ENCODE assay signal across 21 cellular contexts in genomic region chr2:72276356-72276755, GRCh38.
A peak's percentile ranks its signal among the peaks of the same experiment; 100 is the strongest.
DNase-seq lines count a peak whose midpoint lies in the region; ATAC-seq, FAIRE-seq and TF ChIP-seq lines count a peak whose summit lies in the region.
"Had no signal": no experiment of that assay in that cellular context is flagged by ENCODE, and none has a peak within 500 bp of the region (broad histone marks: within the 10 kb centered on the region; RNA-seq: fewer than 3 reads in every experiment).

No MANE protein-coding gene starts in this region.

- H3K4me1 ChIP-seq in A549 = peaks cover 79% of the 10 kb centered on the region
- peaks cover 38% of the 10 kb centered on the region for H3K4me1 ChIP-seq in GM23248 (ENCODE audit: insufficient read depth)
- H3K4me1 ChIP-seq in adipocyte (ENCODE audit: control insufficient read depth, insufficient read depth, low read length) = peaks cover 19% of the 10 kb centered on the region

- H3K27me3 ChIP-seq in GM23248 (replicated peaks; ENCODE audit: insufficient read depth) = no peaks in the 10 kb centered on the region
- no peaks in the 10 kb centered on the region for H3K27me3 ChIP-seq in adipocyte (replicated peaks; ENCODE audit: control insufficient read depth, insufficient read depth, low read length)
- H3K27me3 ChIP-seq: SJCRH30 had no signal

- no peak overlapping the region for H3K4me3 Mint-ChIP-seq in activated CD8-positive, alpha-beta T cell treated with anti-CD3 and anti-CD28 coated beads for 36 hours
- no peak overlapping the region for H3K4me3 Mint-ChIP-seq in glutamatergic neuron (ENCODE audit: unreplicated experiment)
- H3K4me3 Mint-ChIP-seq: CD4-positive, CD25-positive, alpha-beta regulatory T cell; H9; HFFc6 had no signal

- no peak for TF ChIP-seq EP300 in A549 (IDR thresholded peaks at IDR 0.05)

- intact Hi-C loops in activated CD8-positive, alpha-beta T cell treated with anti-CD3 and anti-CD28 coated beads for 36 hours (cut with micrococcal nuclease) = no loop called here

- no peak for ATAC-seq in A549
- no peak for ATAC-seq in activated CD8-positive, alpha-beta T cell treated with anti-CD3 and anti-CD28 coated beads for 36 hours
- ATAC-seq in stimulated activated naive CD8-positive, alpha-beta T cell treated with anti-CD3 and anti-CD28 coated beads, Interleukin-15, Interleukin-2, amounts not matched to agents 100 U/mL and 50 U/mL, for 24 hours = no peak
- ATAC-seq: K562 had no signal

- H3K27ac ChIP-seq in A549 (peak overlapping the region; percentile 77 to 79), GM23248 (peak overlapping the region; percentile 13)
- H3K27ac ChIP-seq: SJCRH30 had no signal

- H3K36me3 Mint-ChIP-seq in activated CD8-positive, alpha-beta T cell treated with anti-CD3 and anti-CD28 coated beads for 36 hours (ENCODE audit: low read depth) = no peaks in the 10 kb centered on the region
- no peaks in the 10 kb centered on the region for H3K36me3 Mint-ChIP-seq in glutamatergic neuron (ENCODE audit: unreplicated experiment)

- no peak for TF ChIP-seq RAD21 in A549 (conservative IDR thresholded peaks at IDR 0.05 in 1 of 2, IDR thresholded peaks at IDR 0.05 in 1 of 2)

- 89% methylated on average over 1 of the region's 1 CpG for WGBS in A549 (ENCODE audit: missing lambda C conversion rate)
- WGBS in GM23248 (ENCODE audit: low coverage in 1 of 2, low lambda C conversion rate in 2 of 2, missing lambda C conversion rate in 2 of 2), 2 experiments = 38 to 43% methylated on average over 1 of the region's 1 CpG

- H3K9me3 Mint-ChIP-seq in activated CD8-positive, alpha-beta T cell treated with anti-CD3 and anti-CD28 coated beads for 36 hours = no peaks in the 10 kb centered on the region
- no peaks in the 10 kb centered on the region for H3K9me3 Mint-ChIP-seq in glutamatergic neuron (ENCODE audit: unreplicated experiment)
- H3K9me3 Mint-ChIP-seq: H9, HFFc6 had no signal

- no peaks in the 10 kb centered on the region for H4K20me1 ChIP-seq in GM23248 (ENCODE audit: insufficient read depth)

- peak overlapping the region; percentile 66; the same call in 2 of the 3 replicates for H3K4me2 ChIP-seq in A549
- no peak overlapping the region for H3K4me2 ChIP-seq in GM23248 (ENCODE audit: unreplicated experiment)

- POLR2A ChIA-PET in A549 (lab: Yijun Ruan, JAX) = no interaction called here
- POLR2A ChIA-PET in activated CD8-positive, alpha-beta T cell treated with anti-CD3 and anti-CD28 coated beads for 36 hours (lab: Charles Lee) = no interaction called here

- in situ Hi-C loops in GM23248 (cut with MboI) = no loop called here

- H3K79me2 ChIP-seq in GM23248 (ENCODE audit: insufficient read depth) = no peaks in the 10 kb centered on the region

- TF ChIP-seq POLR2A in A549 (IDR thresholded peaks at IDR 0.05; ENCODE audit: low read length) = no peak

- H3K9ac ChIP-seq in GM23248 (no peak overlapping the region), adipocyte (ENCODE audit: low read length) (no peak overlapping the region)

- peaks cover 22% of the 10 kb centered on the region; the same call in 1 of the 2 replicates for H3F3A ChIP-seq in GM23248 (ENCODE audit: insufficient read depth)

- CTCF ChIA-PET in A549 (lab: Yijun Ruan, JAX) = no interaction called here
- CTCF ChIA-PET in activated CD8-positive, alpha-beta T cell treated with anti-CD3 and anti-CD28 coated beads for 36 hours (lab: Charles Lee) = no interaction called here

- no peaks in the 10 kb centered on the region for H3K36me3 ChIP-seq in GM23248 (ENCODE audit: low read depth)
- H3K36me3 ChIP-seq in adipocyte (ENCODE audit: control insufficient read depth, insufficient read depth, low read length, severe bottlenecking) = no peaks in the 10 kb centered on the region
- H3K36me3 ChIP-seq: SJCRH30 had no signal

- no peaks in the 10 kb centered on the region for H3K9me3 ChIP-seq in A549
- H3K9me3 ChIP-seq in GM23248 (ENCODE audit: low read depth) = no peaks in the 10 kb centered on the region
- H3K9me3 ChIP-seq in adipocyte (ENCODE audit: control insufficient read depth, low read length) = no peaks in the 10 kb centered on the region
- H3K9me3 ChIP-seq: SJCRH30 had no signal

- DNase-seq in A549 (ENCODE audit: low read depth in 1 of 2, low spot score in 1 of 2) (no peak), GM23248 (peak; percentile 65), adipocyte (ENCODE audit: low read depth) (peak; percentile 46), kidney tubule cell (ENCODE audit: low spot score) (peak; percentile 20), glutamatergic neuron (no peak)
- no peak for DNase-seq in activated CD8-positive, alpha-beta T cell treated with anti-CD3 and anti-CD28 coated beads for 36 hours
- no peak for DNase-seq in stimulated activated naive CD8-positive, alpha-beta T cell treated with anti-CD3 and anti-CD28 coated beads, Interleukin-15, Interleukin-2, amounts not matched to agents 100 U/mL and 50 U/mL, for 24 hours
- DNase-seq in stimulated activated CD4-positive, alpha-beta T cell treated with anti-CD3 and anti-CD28 coated beads, Interleukin-4, amount 100 ng/mL, for 4 hours = no peak
- DNase-seq: 8988T; CD4-positive, CD25-positive, alpha-beta regulatory T cell; DMS79; H9; HFFc6; NCI-H1092 treated with DMSO at 0.1 percent for 48 hours; NCI-H1436 treated with DMSO at 0.1 percent for 48 hours; NCI-H2081 treated with DMSO at 0.1 percent for 48 hours; NCI-H2171 treated with DMSO at 0.1 percent for 48 hours; NCI-H526; SJCRH30 had no signal

- peak; percentile 36 for FAIRE-seq in A549 (lab: Jason Lieb, UNC)
- FAIRE-seq: K562, RCC 7860 had no signal

- no peaks in the 10 kb centered on the region for H3K4me1 Mint-ChIP-seq in activated CD8-positive, alpha-beta T cell treated with anti-CD3 and anti-CD28 coated beads for 36 hours (ENCODE audit: low read depth)
- H3K4me1 Mint-ChIP-seq in glutamatergic neuron (ENCODE audit: low read depth, unreplicated experiment) = no peaks in the 10 kb centered on the region

- TF ChIP-seq CTCF in A549 (IDR thresholded peaks at IDR 0.05) = no peak
- no peak for TF ChIP-seq CTCF in activated CD8-positive, alpha-beta T cell treated with anti-CD3 and anti-CD28 coated beads for 36 hours (IDR thresholded peaks at IDR 0.05)
- no peak for TF ChIP-seq CTCF in glutamatergic neuron (IDR thresholded peaks at IDR 0.05; ENCODE audit: partially characterized antibody, unreplicated experiment)

- H3K4me3 ChIP-seq in A549 (no peak overlapping the region), GM23248 (no peak overlapping the region), adipocyte (ENCODE audit: low read length) (no peak overlapping the region)
- H3K4me3 ChIP-seq: K562, SJCRH30 had no signal

- H3K27me3 Mint-ChIP-seq in activated CD8-positive, alpha-beta T cell treated with anti-CD3 and anti-CD28 coated beads for 36 hours = no peaks in the 10 kb centered on the region
- no peaks in the 10 kb centered on the region for H3K27me3 Mint-ChIP-seq in glutamatergic neuron (ENCODE audit: unreplicated experiment)
- H3K27me3 Mint-ChIP-seq: CD4-positive, CD25-positive, alpha-beta regulatory T cell had no signal

- H3K27ac Mint-ChIP-seq in activated CD8-positive, alpha-beta T cell treated with anti-CD3 and anti-CD28 coated beads for 36 hours = no peak overlapping the region
- H3K27ac Mint-ChIP-seq in glutamatergic neuron (ENCODE audit: unreplicated experiment) = no peak overlapping the region
- H3K27ac Mint-ChIP-seq: CD4-positive, CD25-positive, alpha-beta regulatory T cell; HFFc6 had no signal

- no peaks in the 10 kb centered on the region for H3K9me2 ChIP-seq in GM23248 (ENCODE audit: insufficient read depth)

- no peak overlapping the region for H2AFZ ChIP-seq in GM23248

TF ChIP-seq in A549, 52 proteins besides CTCF, POLR2A, EP300 and RAD21:
- no peak for TF ChIP-seq HEYL (CRISPR knock-in tag; IDR thresholded peaks at IDR 0.05)
- TF ChIP-seq NPAS2 (CRISPR knock-in tag; IDR thresholded peaks at IDR 0.05; ENCODE audit: borderline replicate concordance) = no peak
- TF ChIP-seq PHF8 (IDR thresholded peaks at IDR 0.05; ENCODE audit: borderline replicate concordance, low read depth) = no peak
- no peak for TF ChIP-seq ESRRA (IDR thresholded peaks at IDR 0.05; ENCODE audit: borderline replicate concordance, low read length)
- TF ChIP-seq ZC3H11A (IDR thresholded peaks at IDR 0.05) = no peak
- TF ChIP-seq MAFK (IDR thresholded peaks at IDR 0.05; ENCODE audit: partially characterized antibody) = no peak
- no peak for TF ChIP-seq HMGXB4 (CRISPR knock-in tag; IDR thresholded peaks at IDR 0.05; ENCODE audit: borderline replicate concordance)
TF ChIP-seq in A549: peak in this region for 0.

Comparison
In these comparisons a context has a peak if more than half of its experiments do, and no peak if none do; other contexts are left out.
1. DNase-seq: peak in GM23248 (single experiment), adipocyte (single experiment) and kidney tubule cell (single experiment); none in A549 (0 of 2), activated CD8-positive, alpha-beta T cell treated with anti-CD3 and anti-CD28 coated beads for 36 hours (single experiment), stimulated activated naive CD8-positive, alpha-beta T cell treated with anti-CD3 and anti-CD28 coated beads, Interleukin-15, Interleukin-2, amounts not matched to agents 100 U/mL and 50 U/mL, for 24 hours (single experiment), glutamatergic neuron (single experiment) and stimulated activated CD4-positive, alpha-beta T cell treated with anti-CD3 and anti-CD28 coated beads, Interleukin-4, amount 100 ng/mL, for 4 hours (0 of 2).